10 cellular contexts compared by ENCODE assay signal in genomic region chr3:121529308-121529707, GRCh38. TPM values are rescaled to one million over a fixed set of nuclear protein-coding genes. Genes with fewer than 3 reads are reported as not detected.
A peak's percentile ranks its signal among the peaks of the same experiment; 100 is the strongest.
DNase-seq lines count a peak whose midpoint lies in the region; ATAC-seq and TF ChIP-seq lines count a peak whose summit lies in the region.
"Had no signal": no experiment of that assay in that cellular context is flagged by ENCODE, and none has a peak within 500 bp of the region (broad histone marks: within the 10 kb centered on the region; RNA-seq: fewer than 3 reads in every experiment).

No MANE protein-coding gene starts in this region.

- intact Hi-C loops in CD4-positive, alpha-beta T cell (cut with DNase I, micrococcal nuclease), result no loop called here

- H3K36me3 ChIP-seq in GM06990 (ENCODE audit: control insufficient read depth, insufficient read depth, low read length) (no peaks in the 10 kb centered on the region; the same call in none of the 2 replicates), neural cell (ENCODE audit: insufficient read depth, low read length) (no peaks in the 10 kb centered on the region), MG63 (peaks cover 79% of the 10 kb centered on the region)
- H3K36me3 ChIP-seq: stomach had no signal

- H4K20me1 ChIP-seq in neural cell (ENCODE audit: insufficient read depth), result no peaks in the 10 kb centered on the region

- H3K9me3 Mint-ChIP-seq in CD4-positive, alpha-beta T cell, result no peaks in the 10 kb centered on the region

- H3K79me2 ChIP-seq in neural cell (replicated peaks; ENCODE audit: insufficient read depth, low read length), result no peaks in the 10 kb centered on the region

- ATAC-seq in CD4-positive, alpha-beta T cell (ENCODE audit: poor library complexity), result no peak

- TF ChIP-seq CTCF in GM06990 (IDR thresholded peaks at IDR 0.05; ENCODE audit: insufficient read depth, low read length, poor library complexity, severe bottlenecking) (peak; percentile 38), neural cell (IDR thresholded peaks at IDR 0.05; ENCODE audit: poor library complexity, severe bottlenecking) (peak; percentile 66)
- TF ChIP-seq CTCF in CD4-positive, alpha-beta T cell (IDR thresholded peaks at IDR 0.05), result no peak

- H3F3A ChIP-seq in neural cell (ENCODE audit: insufficient read depth, low read length, poor library complexity, severe bottlenecking), result no peaks in the 10 kb centered on the region

- no peak overlapping the region for H3K4me3 Mint-ChIP-seq in CD4-positive, alpha-beta T cell

- CTCF ChIA-PET in CD4-positive, alpha-beta T cell (lab: Charles Lee), result no interaction called here

- no peak overlapping the region for H3K27ac ChIP-seq in neural cell (ENCODE audit: low read length)
- no peak overlapping the region for H3K27ac ChIP-seq in CD4-positive, alpha-beta T cell (ENCODE audit: low read depth, low read length)
- H3K27ac ChIP-seq: stomach had no signal

- no peak overlapping the region for H3K4me2 ChIP-seq in neural cell (ENCODE audit: low read length)

- H3K27me3 ChIP-seq in GM06990 (replicated peaks; ENCODE audit: control insufficient read depth, insufficient read depth, low read length) (no peaks in the 10 kb centered on the region), neural cell (ENCODE audit: insufficient read depth, low read depth, low read length) (no peaks in the 10 kb centered on the region), MG63 (no peaks in the 10 kb centered on the region)
- H3K27me3 ChIP-seq in CD4-positive, alpha-beta T cell (ENCODE audit: control insufficient read depth, insufficient read depth, low read length), result no peaks in the 10 kb centered on the region
- H3K27me3 ChIP-seq: stomach had no signal

- H3K27ac Mint-ChIP-seq in CD4-positive, alpha-beta T cell, result no peak overlapping the region

- peak; percentile 64 for TF ChIP-seq RAD21 in neural cell (conservative IDR thresholded peaks at IDR 0.05)

- no peaks in the 10 kb centered on the region for H3K9me3 ChIP-seq in neural cell (ENCODE audit: low read length)
- no peaks in the 10 kb centered on the region for H3K9me3 ChIP-seq in MG63
- no peaks in the 10 kb centered on the region for H3K9me3 ChIP-seq in CD4-positive, alpha-beta T cell (ENCODE audit: control insufficient read depth, low read length)
- H3K9me3 ChIP-seq: stomach had no signal

- H3K36me3 Mint-ChIP-seq in CD4-positive, alpha-beta T cell (ENCODE audit: low read depth), result no peaks in the 10 kb centered on the region

- H3K4me1 Mint-ChIP-seq in CD4-positive, alpha-beta T cell (ENCODE audit: low read depth), result no peaks in the 10 kb centered on the region

- no peak overlapping the region for H2AFZ ChIP-seq in neural cell (ENCODE audit: low read depth, low read length)

- H3K9ac ChIP-seq in neural cell (ENCODE audit: low read length), result no peak overlapping the region

- no peak for TF ChIP-seq EP300 in neural cell (conservative IDR thresholded peaks at IDR 0.05; ENCODE audit: poor library complexity, severe bottlenecking)

- H3K27me3 Mint-ChIP-seq in CD4-positive, alpha-beta T cell, result no peaks in the 10 kb centered on the region

- H3K4me3 ChIP-seq in GM06990 (replicated peaks; ENCODE audit: low read depth, low read length) (no peak overlapping the region), neural cell (ENCODE audit: low read length) (no peak overlapping the region), MG63 (no peak overlapping the region)
- H3K4me3 ChIP-seq: stomach had no signal

- POLR2A ChIA-PET in CD4-positive, alpha-beta T cell (lab: Charles Lee), result no interaction called here

- DNase-seq in GM06990 (ENCODE audit: extremely low read depth, insufficient read length) (no peak), NAMALWA (ENCODE audit: low spot score) (peak; percentile 28), dermis blood vessel endothelial cell (peak; percentile 38), NK-92 (lab: John Stamatoyannopoulos, UW; ENCODE audit: unreplicated experiment) (no peak), MG63 (no peak), NCI-H774 (lab: John Stamatoyannopoulos, UW) (no peak)
- DNase-seq in CD4-positive, alpha-beta T cell, result no peak
- DNase-seq: activated CD8-positive, alpha-beta memory T cell treated with anti-CD3 and anti-CD28 coated beads for 24 hours; stomach had no signal

- H3K9me2 ChIP-seq in neural cell (ENCODE audit: insufficient read depth, low read length), result no peaks in the 10 kb centered on the region

TF ChIP-seq in neural cell, 6 proteins besides CTCF, POLR2A, EP300 and RAD21:
- peak; percentile 70 for TF ChIP-seq SMC3 (conservative IDR thresholded peaks at IDR 0.05; ENCODE audit: poor library complexity)
- no peak for TF ChIP-seq TAF1 (IDR thresholded peaks at IDR 0.05; ENCODE audit: low read depth)

RNA-seq across cellular contexts. Expression of gene POLQ, which starts 16.5 kb away (rescaled TPM):
- 3.9 and 8.1 TPM in 2 replicates for total RNA-seq in dermis blood vessel endothelial cell
- polyA plus RNA-seq in neural cell, result 0.10 and 0.16 TPM in 2 replicates
- polyA minus RNA-seq in neural cell, result 1.2 and 2.2 TPM in 2 replicates
- total RNA-seq in MG63 (2014; rRNA removed; shearing (Covaris generic); ENCODE audit: low replicate concordance), result 4.2 and 7.4 TPM in 2 replicates
- under 1 TPM; 0.17 to 0.30 TPM for total RNA-seq in CD4-positive, alpha-beta T cell

RNA-seq across cellular contexts. Expression of gene ARGFX, which starts 38.4 kb away (rescaled TPM):
- not detected in 2 replicates for total RNA-seq in dermis blood vessel endothelial cell
- polyA plus RNA-seq in neural cell, result not detected in 2 replicates
- not detected in 2 replicates for polyA minus RNA-seq in neural cell
- not detected in 2 replicates for total RNA-seq in MG63 (2014; rRNA removed; shearing (Covaris generic); ENCODE audit: low replicate concordance)
- not detected for total RNA-seq in CD4-positive, alpha-beta T cell
- total RNA-seq: stomach had no signal
- polyA plus RNA-seq: stomach had no signal

Comparison
In these comparisons a context has a peak if more than half of its experiments do, and no peak if none do; other contexts are left out.
1. DNase-seq: peak in NAMALWA (single experiment) and dermis blood vessel endothelial cell (single experiment); none in GM06990 (single experiment), NK-92 (single experiment), MG63 (single experiment), CD4-positive, alpha-beta T cell (0 of 10) and NCI-H774 (single experiment).